8 cellular contexts compared by ENCODE assay signal in the genomic region with DNA sequence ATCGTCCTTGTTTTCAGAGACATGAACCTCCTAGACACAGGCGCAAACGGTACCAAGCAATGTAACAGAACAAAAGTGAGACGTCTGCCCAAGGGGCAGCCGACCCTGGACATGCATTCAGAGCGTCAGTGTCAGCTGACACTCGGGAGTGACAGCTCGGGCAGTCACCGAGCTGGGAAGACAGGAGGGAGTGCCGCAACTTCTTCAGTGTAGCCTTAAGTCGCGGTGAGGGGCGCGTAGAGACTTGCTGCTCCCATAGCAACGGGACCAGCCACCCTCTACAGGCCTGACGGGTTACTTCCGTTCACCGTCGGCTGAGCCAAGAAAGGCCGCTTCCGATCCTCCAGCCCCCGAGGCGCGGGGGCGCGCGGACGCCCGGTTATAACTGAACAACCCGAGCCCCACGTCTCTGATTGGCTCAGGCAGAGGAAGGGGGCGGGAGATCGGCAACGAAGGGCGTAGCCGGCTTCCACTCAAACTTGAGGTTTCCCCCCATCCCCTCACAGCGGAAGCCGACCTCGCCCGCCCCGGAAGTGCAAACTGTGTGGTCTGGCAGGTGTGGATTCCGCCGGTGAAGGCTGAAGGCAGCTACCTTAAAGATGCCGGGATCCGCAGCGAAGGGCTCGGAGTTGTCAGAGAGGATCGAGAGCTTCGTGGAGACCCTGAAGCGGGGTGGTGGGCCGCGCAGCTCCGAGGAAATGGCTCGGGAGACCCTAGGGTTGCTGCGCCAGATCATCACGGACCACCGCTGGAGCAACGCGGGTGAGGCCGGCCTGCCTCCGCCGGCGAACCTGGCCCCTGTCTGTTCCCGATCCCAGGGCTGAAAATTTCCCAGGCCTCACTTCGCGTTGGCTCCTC. TPM values are rescaled to one million over a fixed set of nuclear protein-coding genes. Genes with fewer than 3 reads are reported as not detected.
A peak's percentile ranks its signal among the peaks of the same experiment; 100 is the strongest.
DNase-seq lines count a peak whose midpoint lies in the region; ATAC-seq and TF ChIP-seq lines count a peak whose summit lies in the region.

EIF2B2 (plus strand) TSS at position 530 of the 858 bp plus-strand sequence; CDS start at position 600, 70 bp downstream.

- no peaks in the 10 kb centered on the region for H4K20me1 ChIP-seq in H9 (ENCODE audit: control insufficient read depth, insufficient read depth, insufficient read length)

- H3K9me3 ChIP-seq in H9 (ENCODE audit: control insufficient read depth, low read depth, low read length) (no peaks in the 10 kb centered on the region), MG63 (peaks cover 7% of the 10 kb centered on the region; the same call in 1 of the 2 replicates)

- H3K14ac ChIP-seq in H9 (ENCODE audit: insufficient read depth, low read length): peak within 1 kb of the TSS; percentile 67

- no peak within 1 kb of the TSS for H4K8ac ChIP-seq in H9 (replicated peaks; ENCODE audit: insufficient read length, low read depth, low read length)

- TF ChIP-seq CTCF in H9 (conservative IDR thresholded peaks at IDR 0.05) (peak; percentile 36; the same call in 2 of the 3 replicates), fibroblast of the aortic adventitia (IDR thresholded peaks at IDR 0.05; ENCODE audit: insufficient read depth, low read length) (peak; percentile 15), nephron progenitor cell (IDR thresholded peaks at IDR 0.05) (peak; percentile 13)

- no peak within 1 kb of the TSS for H4K5ac ChIP-seq in H9 (ENCODE audit: insufficient read length, low read depth, low read length)

- peaks cover 12% of the 10 kb centered on the region for H3K23me2 ChIP-seq in H9 (ENCODE audit: insufficient read length, low read depth, low read length, poor library complexity, severe bottlenecking)

- no peak within 1 kb of the TSS for H3K4ac ChIP-seq in H9 (ENCODE audit: low read depth, low read length)

- WGBS in H9 (ENCODE audit: extremely low coverage, insufficient read length, low lambda C conversion rate): no CpG with 5 or more reads among the region's 66 CpGs

- H3K4me3 Mint-ChIP-seq in H9 (peak within 1 kb of the TSS; percentile 98), nephron progenitor cell (peak within 1 kb of the TSS; percentile 99)
- H3K4me3 Mint-ChIP-seq in stimulated activated naive CD8-positive, alpha-beta T cell treated with anti-CD3 and anti-CD28 coated beads, Interleukin-15, amount 100 ng/mL, for 72 hours: peak within 1 kb of the TSS; percentile 93 to 95

- H2BK5ac ChIP-seq in H9 (ENCODE audit: insufficient read length, low read length): no peak within 1 kb of the TSS

- peaks cover 5% of the 10 kb centered on the region; the same call in 1 of the 2 replicates for H3K4me1 ChIP-seq in H9 (ENCODE audit: insufficient read depth, low read length)

- H2BK120ac ChIP-seq in H9 (ENCODE audit: low read depth, low read length, poor library complexity, severe bottlenecking): no peak within 1 kb of the TSS

- H3K27me3 ChIP-seq in H9 (ENCODE audit: insufficient read depth, low read length) (no peaks in the 10 kb centered on the region), MG63 (no peaks in the 10 kb centered on the region)

- H2AFZ ChIP-seq in H9 (ENCODE audit: low read length): peak within 1 kb of the TSS; percentile 1

- peak within 1 kb of the TSS; percentile 88 for H3K9ac ChIP-seq in H9 (ENCODE audit: extremely low read depth, insufficient read length, low read length)

- H3K9me3 Mint-ChIP-seq in H9 (peaks cover 3 to 4% of the 10 kb centered on the region in 2 experiments; a peak in 1 of 5 replicates), nephron progenitor cell (peaks cover 19% of the 10 kb centered on the region)
- no peaks in the 10 kb centered on the region for H3K9me3 Mint-ChIP-seq in stimulated activated naive CD8-positive, alpha-beta T cell treated with anti-CD3 and anti-CD28 coated beads, Interleukin-15, amount 100 ng/mL, for 72 hours

- H3K27me3 Mint-ChIP-seq in H9 (ENCODE audit: low read depth) (no peaks in the 10 kb centered on the region), nephron progenitor cell (ENCODE audit: low read depth, poor library complexity) (peaks cover 11% of the 10 kb centered on the region)
- H3K27me3 Mint-ChIP-seq in stimulated activated naive CD8-positive, alpha-beta T cell treated with anti-CD3 and anti-CD28 coated beads, Interleukin-15, amount 100 ng/mL, for 72 hours: no peaks in the 10 kb centered on the region

- peaks cover 12 to 15% of the 10 kb centered on the region in 2 experiments for H3K4me1 Mint-ChIP-seq in H9
- peaks cover 35% of the 10 kb centered on the region for H3K4me1 Mint-ChIP-seq in nephron progenitor cell
- H3K4me1 Mint-ChIP-seq in stimulated activated naive CD8-positive, alpha-beta T cell treated with anti-CD3 and anti-CD28 coated beads, Interleukin-15, amount 100 ng/mL, for 72 hours: peaks cover 40% of the 10 kb centered on the region

- H2BK12ac ChIP-seq in H9 (ENCODE audit: insufficient read length, low read depth, low read length): no peak within 1 kb of the TSS

- H3K36me3 Mint-ChIP-seq in H9 (ENCODE audit: insufficient read depth in 1 of 3, low read depth in 3 of 3): peaks cover 2 to 40% (median 33%) of the 10 kb centered on the region in 3 experiments; a peak in 6 of 7 replicates
- peaks cover 29% of the 10 kb centered on the region for H3K36me3 Mint-ChIP-seq in nephron progenitor cell (ENCODE audit: low read depth)

- H3K79me2 ChIP-seq in H9 (ENCODE audit: insufficient read depth, low read length): peaks cover 6% of the 10 kb centered on the region; the same call in 1 of the 2 replicates

- H2BK20ac ChIP-seq in H9 (ENCODE audit: low read depth, low read length, poor library complexity, severe bottlenecking): no peak within 1 kb of the TSS

- DNase-seq in ELR (ENCODE audit: low read depth) (peak; percentile 97), H9 (peak; percentile 99), MG63 (peak; percentile 95), SHP77 treated with DMSO at 0.1 percent for 48 hours (lab: John Stamatoyannopoulos, UW) (peak; percentile 94), fibroblast of the aortic adventitia (ENCODE audit: low read depth) (peak; percentile 93), nephron progenitor cell (peak; percentile 98)
- DNase-seq in activated effector memory CD4-positive, alpha-beta T cell treated with anti-CD3 and anti-CD28 coated beads, Interleukin-2, amount 50 U/mL, for 16 hours: peak; percentile 100
- DNase-seq in stimulated activated naive CD8-positive, alpha-beta T cell treated with anti-CD3 and anti-CD28 coated beads, Interleukin-15, amount 100 ng/mL, for 72 hours: peak; percentile 98 to 99

- H3K23ac ChIP-seq in H9 (ENCODE audit: insufficient read length, low read depth, low read length): no peak within 1 kb of the TSS

- H3K4me3 ChIP-seq in MG63: peak within 1 kb of the TSS; percentile 88
- H3K4me3 ChIP-seq in fibroblast of the aortic adventitia (ENCODE audit: low read depth, low read length): peak within 1 kb of the TSS; percentile 96

- H3K27ac Mint-ChIP-seq in H9: peak within 1 kb of the TSS; percentile 38 to 96 (median 86); a peak in 5 of 7 replicates
- peak within 1 kb of the TSS; percentile 94 for H3K27ac Mint-ChIP-seq in nephron progenitor cell
- peak within 1 kb of the TSS; percentile 96 to 99 for H3K27ac Mint-ChIP-seq in stimulated activated naive CD8-positive, alpha-beta T cell treated with anti-CD3 and anti-CD28 coated beads, Interleukin-15, amount 100 ng/mL, for 72 hours

- peaks cover 23% of the 10 kb centered on the region for H3K36me3 ChIP-seq in MG63

- H4K91ac ChIP-seq in H9 (ENCODE audit: insufficient read length, low read depth, low read length): no peak within 1 kb of the TSS

- no peak within 1 kb of the TSS for H3K18ac ChIP-seq in H9 (ENCODE audit: insufficient read length, low read depth, low read length)

- no peak within 1 kb of the TSS for H3K27ac ChIP-seq in H9 (ENCODE audit: insufficient read length, low read depth, low read length)

- peak within 1 kb of the TSS; percentile 100 for H3K4me2 ChIP-seq in H9 (ENCODE audit: insufficient read depth, insufficient read length, low read length)

- ATAC-seq in stimulated activated naive CD8-positive, alpha-beta T cell treated with anti-CD3 and anti-CD28 coated beads, Interleukin-15, amount 100 ng/mL, for 72 hours: peak; percentile 99

- peaks cover 7% of the 10 kb centered on the region for H3K79me1 ChIP-seq in H9 (ENCODE audit: insufficient read depth, low read depth, low read length, poor library complexity, severe bottlenecking)

- H2BK15ac ChIP-seq in H9 (ENCODE audit: low read depth, low read length): no peak within 1 kb of the TSS

- H2AK5ac ChIP-seq in H9 (ENCODE audit: insufficient read length, low read length): no peak within 1 kb of the TSS

- no peak within 1 kb of the TSS for H3T11ph ChIP-seq in H9 (ENCODE audit: low read length)

- no peak within 1 kb of the TSS for H3K56ac ChIP-seq in H9 (ENCODE audit: insufficient read length, low read depth, low read length)

RNA-seq across cellular contexts. Expression of gene EIF2B2, which starts in this region (rescaled TPM):
- 48.3 and 53.4 TPM in 2 replicates for total RNA-seq in H9 (2021)
- total RNA-seq in MG63 (2014; rRNA removed; shearing (Covaris generic); ENCODE audit: low replicate concordance): 48.2 and 87.3 TPM in 2 replicates
- 16.4 and 34.2 TPM in 2 replicates for total RNA-seq in fibroblast of the aortic adventitia (ENCODE audit: low replicate concordance)
